ENCODE assay signal across 1 cellular context in the genomic region with DNA sequence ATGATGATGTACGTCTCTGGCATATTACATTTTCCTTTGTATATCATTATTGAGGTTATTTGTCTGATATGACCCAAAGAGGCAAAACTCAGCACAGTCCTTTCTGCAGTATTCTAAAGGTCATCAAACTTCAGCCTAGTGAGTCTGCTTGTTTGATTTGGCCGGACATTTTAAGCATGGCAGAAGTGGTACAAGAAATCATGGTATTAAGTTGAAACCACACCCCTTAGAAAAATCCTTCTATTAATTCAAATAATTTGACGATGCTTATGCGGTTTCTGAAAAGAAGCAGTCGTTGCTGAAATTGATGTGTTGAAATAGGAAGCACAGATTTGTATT.
TF ChIP-seq lines count a peak whose summit lies in the region.

No MANE protein-coding gene starts in this region.

TF ChIP-seq in WTC11, 78 proteins besides CTCF, POLR2A, EP300 and RAD21 (continued from another document):
- TF ChIP-seq, protein P1, sequence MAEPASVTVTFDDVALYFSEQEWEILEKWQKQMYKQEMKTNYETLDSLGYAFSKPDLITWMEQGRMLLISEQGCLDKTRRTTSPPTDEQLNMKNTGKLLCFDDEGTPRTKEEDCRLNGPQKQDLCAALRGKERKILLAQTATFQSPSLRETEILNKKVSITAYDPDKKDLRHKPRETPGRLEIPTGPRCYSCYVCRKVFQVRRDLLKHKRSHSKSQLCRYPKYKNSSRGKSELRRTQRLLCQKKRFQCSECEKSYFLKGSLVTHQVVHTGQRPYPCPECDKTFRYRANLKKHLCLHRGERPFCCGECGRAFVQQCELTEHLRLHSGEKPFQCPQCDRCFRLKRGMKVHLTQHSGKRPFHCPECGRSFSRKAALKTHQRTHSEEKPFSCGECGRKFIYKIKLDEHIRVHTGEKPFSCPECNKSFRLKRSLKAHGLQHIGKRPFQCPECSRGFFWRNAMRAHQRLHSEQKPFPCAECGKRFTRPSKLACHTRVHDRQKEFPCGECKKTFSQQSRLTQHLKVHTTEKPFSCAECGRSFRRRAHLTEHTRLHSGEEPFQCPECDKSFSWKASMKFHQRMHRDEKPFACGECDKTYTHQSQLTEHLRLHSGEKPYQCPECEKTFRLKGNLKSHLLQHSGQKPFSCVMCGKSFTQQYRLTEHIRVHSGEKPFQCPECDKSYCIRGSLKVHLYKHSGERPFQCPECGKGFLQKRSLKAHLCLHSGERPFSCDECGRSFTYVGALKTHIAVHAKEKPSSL (CRISPR knock-in tag; conservative IDR thresholded peaks at IDR 0.05): no peak
- no peak for TF ChIP-seq TP53 (CRISPR knock-in tag; IDR thresholded peaks at IDR 0.05)
- no peak for TF ChIP-seq ZNF423 (CRISPR knock-in tag; IDR thresholded peaks at IDR 0.05)
- TF ChIP-seq PRRX2 (CRISPR knock-in tag; IDR thresholded peaks at IDR 0.05): no peak
- no peak for TF ChIP-seq RORB (CRISPR knock-in tag; IDR thresholded peaks at IDR 0.05)
- no peak for TF ChIP-seq ZBTB21 (CRISPR knock-in tag; IDR thresholded peaks at IDR 0.05; ENCODE audit: borderline replicate concordance)
- no peak for TF ChIP-seq NFE2L1 (CRISPR knock-in tag; IDR thresholded peaks at IDR 0.05)
- TF ChIP-seq, protein P2, sequence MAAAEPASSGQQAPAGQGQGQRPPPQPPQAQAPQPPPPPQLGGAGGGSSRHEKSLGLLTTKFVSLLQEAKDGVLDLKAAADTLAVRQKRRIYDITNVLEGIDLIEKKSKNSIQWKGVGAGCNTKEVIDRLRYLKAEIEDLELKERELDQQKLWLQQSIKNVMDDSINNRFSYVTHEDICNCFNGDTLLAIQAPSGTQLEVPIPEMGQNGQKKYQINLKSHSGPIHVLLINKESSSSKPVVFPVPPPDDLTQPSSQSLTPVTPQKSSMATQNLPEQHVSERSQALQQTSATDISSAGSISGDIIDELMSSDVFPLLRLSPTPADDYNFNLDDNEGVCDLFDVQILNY (CRISPR knock-in tag; IDR thresholded peaks at IDR 0.05): no peak
- no peak for TF ChIP-seq CREB1 (CRISPR knock-in tag; IDR thresholded peaks at IDR 0.05)
- no peak for TF ChIP-seq FOXK1 (CRISPR knock-in tag; IDR thresholded peaks at IDR 0.05)
- no peak for TF ChIP-seq CREM (CRISPR knock-in tag; IDR thresholded peaks at IDR 0.05)
- TF ChIP-seq, protein P3, sequence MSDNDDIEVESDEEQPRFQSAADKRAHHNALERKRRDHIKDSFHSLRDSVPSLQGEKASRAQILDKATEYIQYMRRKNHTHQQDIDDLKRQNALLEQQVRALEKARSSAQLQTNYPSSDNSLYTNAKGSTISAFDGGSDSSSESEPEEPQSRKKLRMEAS (CRISPR knock-in tag; IDR thresholded peaks at IDR 0.05): no peak
- no peak for TF ChIP-seq EMX1 (CRISPR knock-in tag; IDR thresholded peaks at IDR 0.05)
- TF ChIP-seq, protein P4, sequence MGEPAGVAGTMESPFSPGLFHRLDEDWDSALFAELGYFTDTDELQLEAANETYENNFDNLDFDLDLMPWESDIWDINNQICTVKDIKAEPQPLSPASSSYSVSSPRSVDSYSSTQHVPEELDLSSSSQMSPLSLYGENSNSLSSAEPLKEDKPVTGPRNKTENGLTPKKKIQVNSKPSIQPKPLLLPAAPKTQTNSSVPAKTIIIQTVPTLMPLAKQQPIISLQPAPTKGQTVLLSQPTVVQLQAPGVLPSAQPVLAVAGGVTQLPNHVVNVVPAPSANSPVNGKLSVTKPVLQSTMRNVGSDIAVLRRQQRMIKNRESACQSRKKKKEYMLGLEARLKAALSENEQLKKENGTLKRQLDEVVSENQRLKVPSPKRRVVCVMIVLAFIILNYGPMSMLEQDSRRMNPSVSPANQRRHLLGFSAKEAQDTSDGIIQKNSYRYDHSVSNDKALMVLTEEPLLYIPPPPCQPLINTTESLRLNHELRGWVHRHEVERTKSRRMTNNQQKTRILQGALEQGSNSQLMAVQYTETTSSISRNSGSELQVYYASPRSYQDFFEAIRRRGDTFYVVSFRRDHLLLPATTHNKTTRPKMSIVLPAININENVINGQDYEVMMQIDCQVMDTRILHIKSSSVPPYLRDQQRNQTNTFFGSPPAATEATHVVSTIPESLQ (CRISPR knock-in tag; IDR thresholded peaks at IDR 0.05): no peak
